Comparison of ENCODE assay signal across 8 cellular contexts in the genomic region with DNA sequence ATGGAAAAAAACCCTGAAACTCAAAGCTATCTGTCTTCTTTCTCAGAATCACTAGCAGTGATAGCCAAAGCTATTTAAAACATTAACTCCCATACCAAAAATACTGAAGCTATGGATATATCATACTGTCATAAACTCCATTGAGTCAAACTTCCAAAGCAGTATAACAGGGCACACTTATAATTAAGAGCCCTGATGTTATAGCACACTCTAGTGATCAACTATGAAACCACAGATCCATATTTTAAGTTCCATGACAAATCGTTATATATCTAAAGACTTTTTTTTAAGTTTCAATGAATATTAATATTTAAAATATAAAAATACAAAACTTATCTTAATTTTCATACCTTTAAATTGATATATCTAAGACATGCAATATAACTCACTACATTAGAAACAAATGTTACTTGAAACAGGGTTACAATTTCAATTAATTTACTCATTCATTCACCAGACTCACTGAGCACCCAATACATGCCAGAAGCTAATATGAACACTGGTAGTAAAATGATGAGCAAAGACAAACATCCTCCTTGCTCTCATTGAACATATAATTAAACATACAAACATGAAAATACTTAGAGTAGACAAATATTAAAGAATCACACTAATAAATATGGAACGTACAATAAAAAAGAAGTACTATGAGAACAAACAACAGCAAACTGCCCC.
DNase-seq lines count a peak whose midpoint lies in the region; ATAC-seq and TF ChIP-seq lines count a peak whose summit lies in the region.

No MANE protein-coding gene starts in this region.

- POLR2A ChIA-PET in WTC11 (lab: Charles Lee), result no interaction called here

- no peaks in the 10 kb centered on the region for H3K9me3 ChIP-seq in T-helper 17 cell (ENCODE audit: control insufficient read depth, low read length, poor library complexity, severe bottlenecking)
- H3K9me3 ChIP-seq in heart right ventricle, result no peaks in the 10 kb centered on the region

- no peaks in the 10 kb centered on the region for H3K9me3 Mint-ChIP-seq in WTC11

- peaks cover 0 to 21% (median 7%) of the 10 kb centered on the region in 9 donors for H3K4me1 ChIP-seq in heart right ventricle

- H3K27ac Mint-ChIP-seq in T-helper 17 cell (peak overlapping the region; percentile 81), WTC11 (no peak overlapping the region)

- H3K36me3 Mint-ChIP-seq in T-helper 17 cell (ENCODE audit: low read depth), result peaks cover 19% of the 10 kb centered on the region
- H3K36me3 Mint-ChIP-seq in WTC11, result peaks cover 26% of the 10 kb centered on the region

- H3K27me3 ChIP-seq in heart right ventricle, result no peaks in the 10 kb centered on the region

- ATAC-seq in T-helper 17 cell (no peak), heart right ventricle (peak in 6 of 8 donors; percentile 63 to 84 (median 80)), WTC11 (no peak), GM18858 (IDR thresholded peaks at IDR 0.05; ENCODE audit: unreplicated experiment) (no peak)

- H3K4me1 Mint-ChIP-seq in T-helper 17 cell (peaks cover 9% of the 10 kb centered on the region), WTC11 (no peaks in the 10 kb centered on the region)

- intact Hi-C loops in heart right ventricle (cut with DNase I), result loop anchor here in 6 of 10 donors (5.0 to 10.0 kb wide), 6 partner anchors 103 to 1573 kb away; a partner anchor contains a TSS

- CTCF ChIA-PET in WTC11 (lab: Charles Lee), result no interaction called here

- peak; percentile 12 for DNase-seq in HFF-Myc (ENCODE audit: extremely low read depth, low read depth)
- no peak for DNase-seq in T-helper 17 cell
- DNase-seq in heart right ventricle, result no peak
- no peak for DNase-seq in WTC11 (ENCODE audit: low spot score)
- no peak for DNase-seq in iPS-NIHi11 (ENCODE audit: low spot score)
- DNase-seq in activated CD4-positive, alpha-beta T cell treated with anti-CD3 and anti-CD28 coated beads for 48 hours, result no peak

- 57 to 65% methylated on average over 2 of the region's 2 CpGs for WGBS in heart right ventricle, 2 donors

- H3K4me3 ChIP-seq in HFF-Myc (replicated peaks; ENCODE audit: low read depth, low read length) (no peak overlapping the region), heart right ventricle (no peak overlapping the region)

- H3K27me3 Mint-ChIP-seq in T-helper 17 cell (no peaks in the 10 kb centered on the region), WTC11 (ENCODE audit: low read depth) (no peaks in the 10 kb centered on the region)

- H3K27ac ChIP-seq in 22Rv1, result peak overlapping the region; percentile 56
- peak overlapping the region in 3 of 10 donors; percentile 1 to 42 (median 16) for H3K27ac ChIP-seq in heart right ventricle

- no peak overlapping the region for H3K4me3 Mint-ChIP-seq in T-helper 17 cell
- H3K4me3 Mint-ChIP-seq in WTC11, result no peak overlapping the region

- peaks cover 0 to 91% (median 5%) of the 10 kb centered on the region in 9 donors for H3K36me3 ChIP-seq in heart right ventricle

- peak; percentile 86 for TF ChIP-seq CTCF in 22Rv1 (IDR thresholded peaks at IDR 0.05)
- TF ChIP-seq CTCF in HFF-Myc (IDR thresholded peaks at IDR 0.05; ENCODE audit: low read depth, low read length, missing control alignments), result peak; percentile 21
- peak; percentile 47 to 75 (median 64) for TF ChIP-seq CTCF in heart right ventricle (IDR thresholded peaks at IDR 0.05)
- no peak for TF ChIP-seq CTCF in WTC11 (IDR thresholded peaks at IDR 0.05)

TF ChIP-seq in WTC11, 78 proteins besides CTCF, POLR2A, EP300 and RAD21:
- TF ChIP-seq, protein P1, sequence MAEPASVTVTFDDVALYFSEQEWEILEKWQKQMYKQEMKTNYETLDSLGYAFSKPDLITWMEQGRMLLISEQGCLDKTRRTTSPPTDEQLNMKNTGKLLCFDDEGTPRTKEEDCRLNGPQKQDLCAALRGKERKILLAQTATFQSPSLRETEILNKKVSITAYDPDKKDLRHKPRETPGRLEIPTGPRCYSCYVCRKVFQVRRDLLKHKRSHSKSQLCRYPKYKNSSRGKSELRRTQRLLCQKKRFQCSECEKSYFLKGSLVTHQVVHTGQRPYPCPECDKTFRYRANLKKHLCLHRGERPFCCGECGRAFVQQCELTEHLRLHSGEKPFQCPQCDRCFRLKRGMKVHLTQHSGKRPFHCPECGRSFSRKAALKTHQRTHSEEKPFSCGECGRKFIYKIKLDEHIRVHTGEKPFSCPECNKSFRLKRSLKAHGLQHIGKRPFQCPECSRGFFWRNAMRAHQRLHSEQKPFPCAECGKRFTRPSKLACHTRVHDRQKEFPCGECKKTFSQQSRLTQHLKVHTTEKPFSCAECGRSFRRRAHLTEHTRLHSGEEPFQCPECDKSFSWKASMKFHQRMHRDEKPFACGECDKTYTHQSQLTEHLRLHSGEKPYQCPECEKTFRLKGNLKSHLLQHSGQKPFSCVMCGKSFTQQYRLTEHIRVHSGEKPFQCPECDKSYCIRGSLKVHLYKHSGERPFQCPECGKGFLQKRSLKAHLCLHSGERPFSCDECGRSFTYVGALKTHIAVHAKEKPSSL (CRISPR knock-in tag; conservative IDR thresholded peaks at IDR 0.05), result no peak
- TF ChIP-seq, protein P2, sequence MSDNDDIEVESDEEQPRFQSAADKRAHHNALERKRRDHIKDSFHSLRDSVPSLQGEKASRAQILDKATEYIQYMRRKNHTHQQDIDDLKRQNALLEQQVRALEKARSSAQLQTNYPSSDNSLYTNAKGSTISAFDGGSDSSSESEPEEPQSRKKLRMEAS (CRISPR knock-in tag; IDR thresholded peaks at IDR 0.05), result no peak
- TF ChIP-seq TEAD1 (CRISPR knock-in tag; IDR thresholded peaks at IDR 0.05), result no peak

Comparison
In these comparisons a context has a peak if more than half of its experiments do, and no peak if none do; other contexts are left out.
1. ATAC-seq: peak in heart right ventricle (6 of 8); none in T-helper 17 cell (single experiment), WTC11 (single experiment) and GM18858 (single experiment).